Comparison of ENCODE assay signal across 28 cellular contexts in the genomic region with DNA sequence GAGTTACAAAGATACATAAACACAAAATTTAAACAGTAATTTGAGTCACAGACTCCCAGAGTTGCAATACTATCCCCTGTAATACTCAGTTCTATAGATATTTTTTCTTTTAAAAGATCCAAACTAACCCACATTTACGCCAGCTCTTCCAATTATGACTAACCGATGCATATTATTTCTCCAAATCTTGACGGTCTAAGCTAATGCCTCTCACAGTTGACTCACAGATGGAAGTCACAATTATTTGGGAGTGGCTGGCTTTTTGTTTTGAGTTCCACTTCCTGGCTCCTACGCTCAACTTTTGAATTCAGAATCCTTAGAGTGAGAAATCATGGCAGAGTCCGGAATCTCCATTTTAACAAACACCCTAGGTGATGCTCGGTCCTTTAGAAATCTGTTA.
"Had no signal": no experiment of that assay in that cellular context is flagged by ENCODE, and none has a peak within 500 bp of the region (broad histone marks: within the 10 kb centered on the region; RNA-seq: fewer than 3 reads in every experiment).

No MANE protein-coding gene starts in this region.

- H3K9me3 ChIP-seq: ascending aorta had no signal

- H3K27ac ChIP-seq: ascending aorta, cardiac muscle cell, VCaP had no signal

- H3K27me3 ChIP-seq: ascending aorta, cardiac muscle cell had no signal

- H3K36me3 ChIP-seq: ascending aorta, cardiac muscle cell had no signal

- H3K4me1 ChIP-seq: ascending aorta had no signal

- H3K4me3 ChIP-seq: ascending aorta, cardiac muscle cell had no signal

- DNase-seq: activated B cell treated with CpG ODN at 0.5 μM for 24 hours; activated CD4-positive, alpha-beta memory T cell treated with anti-CD3 and anti-CD28 coated beads for 36 hours; activated CD4-positive, alpha-beta T cell treated with anti-CD3 and anti-CD28 coated beads for 4 hours; activated CD4-positive, alpha-beta T cell treated with anti-CD3 and anti-CD28 coated beads, Interleukin-2, amount 10 ng/mL, durations not matched to agents 24 days and 14 days; activated CD4-positive, alpha-beta T cell treated with anti-CD3 and anti-CD28 coated beads, Interleukin-2, amount 50 U/mL, for 1 hour; activated CD4-positive, alpha-beta T cell treated with anti-CD3 and anti-CD28 coated beads, Interleukin-2, amount 50 U/mL, for 4 hours; activated CD4-positive, CD25-positive, alpha-beta regulatory T cell treated with anti-CD3 and anti-CD28 coated beads, Interleukin-2, amount 50 U/mL, for 72 hours; activated CD8-positive, alpha-beta memory T cell treated with anti-CD3 and anti-CD28 coated beads, Interleukin-2, amount 50 U/mL, for 4 hours; activated CD8-positive, alpha-beta T cell treated with anti-CD3 and anti-CD28 coated beads for 36 hours; activated effector memory CD4-positive, alpha-beta T cell treated with anti-CD3 and anti-CD28 coated beads, Interleukin-2, amount 50 U/mL, for 16 hours; activated naive CD4-positive, alpha-beta T cell treated with anti-CD3 and anti-CD28 coated beads, Interleukin-2, amount 10 ng/mL, durations not matched to agents 7 days and 5 days; activated naive CD4-positive, alpha-beta T cell treated with Interleukin-2 at 50 U/mL for 16 hours; activated naive CD8-positive, alpha-beta T cell treated with anti-CD3 and anti-CD28 coated beads, Interleukin-2, amount 10 ng/mL, durations not matched to agents 7 days and 5 days; activated naive CD8-positive, alpha-beta T cell treated with anti-CD3 and anti-CD28 coated beads, Interleukin-2, amount 50 U/mL, for 24 hours; activated T-cell treated with anti-CD3 and anti-CD28 coated beads for 4 hours; activated T-cell treated with anti-CD3 and anti-CD28 coated beads, Interleukin-2, amount 50 U/mL, for 1 hour; activated T-cell treated with anti-CD3 and anti-CD28 coated beads, Interleukin-2, amount 50 U/mL, for 4 hours; activated T-cell treated with anti-CD3 and anti-CD28 coated beads, Interleukin-2, amount 50 U/mL, for 72 hours; amygdala; anterior cingulate cortex; caudate nucleus; cerebellar nuclear complex; T-helper 2 cell; T-helper 9 cell had no signal

- ATAC-seq: activated CD8-positive, alpha-beta T cell treated with anti-CD3 and anti-CD28 coated beads for 36 hours; activated naive CD8-positive, alpha-beta T cell treated with anti-CD3 and anti-CD28 coated beads, Interleukin-2, amount 50 U/mL, for 24 hours; activated T-cell treated with anti-CD3 and anti-CD28 coated beads, Interleukin-2, amount 50 U/mL, for 4 hours; activated T-cell treated with anti-CD3 and anti-CD28 coated beads, Interleukin-2, amount 50 U/mL, for 72 hours; activated T-helper 17 cell treated with anti-CD3 and anti-CD28 coated beads, Interleukin-2, amount 50 U/mL, for 72 hours had no signal
